ENCODE assay signal across 8 cellular contexts in the genomic region with DNA sequence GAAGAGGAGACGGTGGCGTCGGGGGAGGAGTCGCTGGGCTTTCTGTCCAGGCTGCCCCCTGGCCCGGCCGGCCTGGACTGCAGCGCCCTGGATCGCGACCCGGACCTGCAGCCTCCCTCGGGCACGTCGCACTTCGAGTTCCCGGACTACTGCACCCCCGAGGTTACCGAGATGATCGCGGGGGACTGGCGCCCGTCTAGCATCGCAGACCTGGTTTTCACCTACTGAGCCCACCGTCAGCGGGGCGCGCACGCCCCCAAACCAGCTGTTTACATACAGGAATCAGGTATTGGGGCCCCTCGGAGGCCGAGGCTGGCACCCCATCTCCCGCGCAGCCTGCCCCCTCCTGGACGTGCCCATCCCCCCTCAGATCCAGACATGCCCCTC. TPM values are rescaled to one million over a fixed set of nuclear protein-coding genes. Genes with fewer than 3 reads are reported as not detected.
DNase-seq lines count a peak whose midpoint lies in the region; ATAC-seq and TF ChIP-seq lines count a peak whose summit lies in the region.

No MANE protein-coding gene starts in this region.

- peaks cover 24% of the 10 kb centered on the region for H3K4me1 Mint-ChIP-seq in MCF 10A (ENCODE audit: insufficient read depth, unreplicated experiment)

- no peaks in the 10 kb centered on the region for H3K27me3 Mint-ChIP-seq in MCF 10A (ENCODE audit: insufficient read depth, unreplicated experiment)

- no peak overlapping the region for H3K27ac Mint-ChIP-seq in MCF 10A (ENCODE audit: low read depth, unreplicated experiment)

- TF ChIP-seq POLR2A in right lobe of liver (IDR thresholded peaks at IDR 0.05) (no peak), transverse colon (IDR thresholded peaks at IDR 0.05) (no peak)

- DNase-seq in Caki2 (ENCODE audit: low read depth) (peak; percentile 70), M059J (ENCODE audit: low read depth) (peak; percentile 73), MCF 10A (ENCODE audit: unreplicated experiment) (peak; percentile 36), right lobe of liver (peak in 2 of 3 donors; percentile 48 to 63), transverse colon (peak; percentile 31), NCI-H1048 (lab: John Stamatoyannopoulos, UW) (no peak), pons (ENCODE audit: low spot score) (no peak)
- no peak for DNase-seq in activated CD4-positive, alpha-beta T cell treated with anti-CD3 and anti-CD28 coated beads for 1 hour

- H3K36me3 ChIP-seq in right lobe of liver (no peaks in the 10 kb centered on the region), transverse colon (no peaks in the 10 kb centered on the region)

- POLR2A ChIA-PET in MCF 10A (lab: Yijun Ruan, JAX), result interaction anchor here (1.2 to 5.5 kb wide), 11 partner anchors 18 to 136 kb away, joined by 4 to 56 read pairs (median 17); a partner anchor contains a TSS

- in situ Hi-C loops in Caki2 (cut with HindIII; ENCODE audit: low pct_unique_long_range_greater_than_20kb, low sequenced_read_pairs) (no loop called here), transverse colon (cut with MboI; ENCODE audit: low pct_ligation_motif_present in 1 of 4, low pct_unique_long_range_greater_than_20kb in 1 of 4, low sequenced_read_pairs in 3 of 4) (no loop called here)

- H3K27me3 ChIP-seq in right lobe of liver (no peaks in the 10 kb centered on the region), transverse colon (no peaks in the 10 kb centered on the region)

- H3K4me1 ChIP-seq in right lobe of liver, result peaks cover 0 to 7% (median 0%) of the 10 kb centered on the region in 4 donors
- H3K4me1 ChIP-seq in transverse colon, result peaks cover 3 to 41% (median 29%) of the 10 kb centered on the region in 4 donors

- BruUV-seq in MCF 10A (replicated peaks; lab: Mats Ljungman, UMichigan), result no TSS peak

- no peak for ATAC-seq in right lobe of liver

- H3K4me3 ChIP-seq in right lobe of liver (peak overlapping the region; percentile 62 to 69 (median 68)), transverse colon (peak overlapping the region; percentile 64 to 75 (median 72))

- H3K4me3 Mint-ChIP-seq in MCF 10A (ENCODE audit: unreplicated experiment), result peak overlapping the region; percentile 87

- H3K9me3 ChIP-seq in right lobe of liver (no peaks in the 10 kb centered on the region), transverse colon (no peaks in the 10 kb centered on the region)

- CTCF ChIA-PET in MCF 10A (lab: Yijun Ruan, JAX), result interaction anchor here (0.6 to 2.7 kb wide), 2 partner anchors 24 to 27 kb away, joined by 4 to 18 read pairs; no protein-coding TSS in a partner anchor

- no peak for TF ChIP-seq EP300 in transverse colon (IDR thresholded peaks at IDR 0.05; ENCODE audit: low read depth)

- H3K9me3 Mint-ChIP-seq in MCF 10A (ENCODE audit: unreplicated experiment), result no peaks in the 10 kb centered on the region

- H3K27ac ChIP-seq in right lobe of liver, result peak overlapping the region; percentile 31 to 88 (median 51)
- H3K27ac ChIP-seq in transverse colon, result peak overlapping the region; percentile 94 to 98 (median 96)

- intact Hi-C loops in MCF 10A (cut with micrococcal nuclease), result no loop called here
- intact Hi-C loops in right lobe of liver (cut with DNase I), result no loop called here
- intact Hi-C loops in transverse colon (cut with DNase I; ENCODE audit: low total_unique reads), result loop anchor here (10.0 kb wide), 1 partner anchor 52 kb away; no protein-coding TSS in a partner anchor

- TF ChIP-seq CTCF in MCF 10A (IDR thresholded peaks at IDR 0.05; ENCODE audit: unreplicated experiment) (no peak), right lobe of liver (IDR thresholded peaks at IDR 0.05) (no peak), transverse colon (IDR thresholded peaks at IDR 0.05) (no peak)

- WGBS in right lobe of liver (ENCODE audit: insufficient coverage, low coverage, low lambda C conversion rate, missing lambda C conversion rate), result no CpG with 5 or more reads among the region's 32 CpGs
- WGBS in transverse colon (ENCODE audit: low coverage in 1 of 2), 2 donors, result 1% methylated on average over 24 of the region's 32 CpGs; no CpG with 5 or more reads in 1 of the 2 donors

- peaks cover 40% of the 10 kb centered on the region for H3K36me3 Mint-ChIP-seq in MCF 10A (ENCODE audit: insufficient read depth, unreplicated experiment)

RNA-seq across cellular contexts. Expression of a gene that starts 1.3 kb away (rescaled TPM):
- 4.2 and 9.4 TPM in 2 replicates for total RNA-seq in Caki2 (2014; rRNA removed; shearing (Covaris generic); ENCODE audit: low replicate concordance)
- 5.1 and 16.5 TPM in 2 replicates for total RNA-seq in M059J (2014; rRNA removed; shearing (Covaris generic))
- total RNA-seq in MCF 10A (2022), result 17.2 and 17.6 TPM in 2 replicates
- 1 to 10 TPM; 3.6 to 6.4 (median 4.6) TPM for total RNA-seq in right lobe of liver
- 1 to 10 TPM; 2.0 to 5.0 (median 3.5) TPM for total RNA-seq in transverse colon

RNA-seq across cellular contexts. Expression of a gene that starts 20.3 kb away (rescaled TPM):
- 0.74 and 5.3 TPM in 2 replicates for total RNA-seq in Caki2 (2014; rRNA removed; shearing (Covaris generic); ENCODE audit: low replicate concordance)
- 102 and 149 TPM in 2 replicates for total RNA-seq in M059J (2014; rRNA removed; shearing (Covaris generic))
- 8.2 and 8.4 TPM in 2 replicates for total RNA-seq in MCF 10A (2022)
- total RNA-seq in right lobe of liver, result 1 to 10 TPM; 1.3 to 4.1 (median 1.9) TPM
- total RNA-seq in transverse colon, result 10 to 100 TPM in 3 of 4 donors, 1 to 10 TPM in 1; 7.1 to 18.0 (median 12.8) TPM

RNA-seq across cellular contexts. Expression of a gene that starts 29.3 kb away (rescaled TPM):
- total RNA-seq in Caki2 (2014; rRNA removed; shearing (Covaris generic); ENCODE audit: low replicate concordance), result 27.1 and 33.4 TPM in 2 replicates
- total RNA-seq in M059J (2014; rRNA removed; shearing (Covaris generic)), result 12.7 and 16.9 TPM in 2 replicates
- 11.7 and 12.1 TPM in 2 replicates for total RNA-seq in MCF 10A (2022)
- 1 to 10 TPM; 4.2 to 7.5 (median 5.9) TPM for total RNA-seq in right lobe of liver
- total RNA-seq in transverse colon, result 10 to 100 TPM in 2 of 4 donors, 1 to 10 TPM in 2; 6.6 to 16.0 (median 10.1) TPM

RNA-seq across cellular contexts. Expression of a gene that starts 36.1 kb away (rescaled TPM):
- 2.8 and 3.3 TPM in 2 replicates for total RNA-seq in Caki2 (2014; rRNA removed; shearing (Covaris generic); ENCODE audit: low replicate concordance)
- 0.91 and 2.2 TPM in 2 replicates for total RNA-seq in M059J (2014; rRNA removed; shearing (Covaris generic))
- total RNA-seq in MCF 10A (2022) (2.4 and 3.8 TPM in 2 replicates), right lobe of liver (1 to 10 TPM in 4 of 6 experiments, under 1 TPM in 2; 0.62 to 2.5 (median 1.8) TPM), transverse colon (10 to 100 TPM in 1 of 4 donors, 1 to 10 TPM in 3; 3.0 to 97.3 (median 3.7) TPM)

RNA-seq across cellular contexts. Expression of a gene that starts 53.9 kb away (rescaled TPM):
- 170 and 190 TPM in 2 replicates for total RNA-seq in Caki2 (2014; rRNA removed; shearing (Covaris generic); ENCODE audit: low replicate concordance)
- 34.1 and 35.5 TPM in 2 replicates for total RNA-seq in M059J (2014; rRNA removed; shearing (Covaris generic))
- total RNA-seq in MCF 10A (2022) (477 and 598 TPM in 2 replicates), right lobe of liver (100 to 1,000 TPM in 2 of 6 experiments, 10 to 100 TPM in 4; 15.1 to 139 (median 34.1) TPM), transverse colon (10 to 100 TPM in 2 of 4 donors, 1 to 10 TPM in 2; 3.8 to 11.3 (median 7.9) TPM)

Comparison
In these comparisons a context has a peak if more than half of its experiments do, and no peak if none do; other contexts are left out.
1. DNase-seq: peak in Caki2 (single experiment), M059J (single experiment), MCF 10A (single experiment), right lobe of liver (2 of 3) and transverse colon (single experiment); none in NCI-H1048 (single experiment), activated CD4-positive, alpha-beta T cell treated with anti-CD3 and anti-CD28 coated beads for 1 hour (single experiment) and pons (single experiment).